In the genomic region with DNA sequence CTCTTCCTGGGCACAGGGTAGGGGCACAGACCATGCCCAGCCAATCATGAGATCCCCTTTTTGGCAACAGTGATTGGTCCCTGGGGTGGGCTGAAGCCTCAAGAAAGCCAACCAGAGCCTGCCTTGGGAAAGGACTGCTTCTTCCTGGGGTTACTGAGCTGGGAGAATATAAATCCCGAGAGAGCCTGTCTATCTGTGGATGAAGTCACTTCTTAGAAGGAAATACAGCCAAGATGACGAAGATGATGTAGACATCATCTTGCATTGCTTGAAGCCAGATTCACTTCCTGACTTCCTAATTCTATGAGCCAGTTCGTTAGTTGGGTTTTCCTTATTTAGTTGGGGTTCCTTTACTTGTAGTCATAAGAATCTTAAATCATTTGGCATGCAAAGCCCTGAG, we compare ENCODE assay signal across 13 cellular contexts. TPM values are rescaled to one million over a fixed set of nuclear protein-coding genes. Genes with fewer than 3 reads are reported as not detected.
A peak's percentile ranks its signal among the peaks of the same experiment; 100 is the strongest.
DNase-seq lines count a peak whose midpoint lies in the region; ATAC-seq lines count a peak whose summit lies in the region.
"Had no signal": no experiment of that assay in that cellular context is flagged by ENCODE, and none has a peak within 500 bp of the region (broad histone marks: within the 10 kb centered on the region; RNA-seq: fewer than 3 reads in every experiment).

No MANE protein-coding gene starts in this region.

- no peak overlapping the region for H3K4me3 Mint-ChIP-seq in activated CD4-positive, alpha-beta memory T cell treated with anti-CD3 and anti-CD28 coated beads, Interleukin-2, amount 10 ng/mL, durations not matched to agents 7 days and 5 days
- no peak overlapping the region for H3K4me3 Mint-ChIP-seq in naive thymus-derived CD4-positive, alpha-beta T cell

- H3K27ac ChIP-seq in subcutaneous abdominal adipose tissue (ENCODE audit: low read depth, low read length), result peak overlapping the region; percentile 55
- H3K27ac ChIP-seq in effector memory CD4-positive, alpha-beta T cell (ENCODE audit: insufficient read depth, low read length, poor library complexity, severe bottlenecking), result no peak overlapping the region
- H3K27ac ChIP-seq in naive thymus-derived CD4-positive, alpha-beta T cell (ENCODE audit: low read depth, low read length), result no peak overlapping the region

- POLR2A ChIA-PET in activated CD4-positive, alpha-beta memory T cell treated with anti-CD3 and anti-CD28 coated beads, Interleukin-2, amount 10 ng/mL, durations not matched to agents 7 days and 5 days (lab: Charles Lee), result no interaction called here
- POLR2A ChIA-PET in naive thymus-derived CD4-positive, alpha-beta T cell (lab: Charles Lee), result no interaction called here

- H3K4me1 Mint-ChIP-seq in activated CD4-positive, alpha-beta memory T cell treated with anti-CD3 and anti-CD28 coated beads, Interleukin-2, amount 10 ng/mL, durations not matched to agents 7 days and 5 days, result peaks cover 4% of the 10 kb centered on the region
- H3K4me1 Mint-ChIP-seq in naive thymus-derived CD4-positive, alpha-beta T cell, result peaks cover 0 to 2% (median 0%) of the 10 kb centered on the region in 7 donors

- H3K9me3 Mint-ChIP-seq in activated CD4-positive, alpha-beta memory T cell treated with anti-CD3 and anti-CD28 coated beads, Interleukin-2, amount 10 ng/mL, durations not matched to agents 7 days and 5 days, result no peaks in the 10 kb centered on the region
- no peaks in the 10 kb centered on the region for H3K9me3 Mint-ChIP-seq in naive thymus-derived CD4-positive, alpha-beta T cell

- H3K36me3 Mint-ChIP-seq in activated CD4-positive, alpha-beta memory T cell treated with anti-CD3 and anti-CD28 coated beads, Interleukin-2, amount 10 ng/mL, durations not matched to agents 7 days and 5 days (ENCODE audit: low read depth), result no peaks in the 10 kb centered on the region
- H3K36me3 Mint-ChIP-seq in naive thymus-derived CD4-positive, alpha-beta T cell, result no peaks in the 10 kb centered on the region

- CTCF ChIA-PET in activated CD4-positive, alpha-beta memory T cell treated with anti-CD3 and anti-CD28 coated beads, Interleukin-2, amount 10 ng/mL, durations not matched to agents 7 days and 5 days (lab: Charles Lee), result no interaction called here
- CTCF ChIA-PET in naive thymus-derived CD4-positive, alpha-beta T cell (lab: Charles Lee), result interaction anchor here (0.6 kb wide), 1 partner anchor 97 kb away, joined by 3 read pairs; no protein-coding TSS in a partner anchor

- H3K27ac Mint-ChIP-seq in activated CD4-positive, alpha-beta memory T cell treated with anti-CD3 and anti-CD28 coated beads, Interleukin-2, amount 10 ng/mL, durations not matched to agents 7 days and 5 days, result no peak overlapping the region
- H3K27ac Mint-ChIP-seq in naive thymus-derived CD4-positive, alpha-beta T cell, result no peak overlapping the region

- H3K9ac ChIP-seq in subcutaneous abdominal adipose tissue (ENCODE audit: low read length in 5 of 5), result peak overlapping the region in 2 of 5 donors; percentile 31 to 38

- H3K27me3 Mint-ChIP-seq in activated CD4-positive, alpha-beta memory T cell treated with anti-CD3 and anti-CD28 coated beads, Interleukin-2, amount 10 ng/mL, durations not matched to agents 7 days and 5 days, result peaks cover 17% of the 10 kb centered on the region
- peaks cover 14 to 31% (median 21%) of the 10 kb centered on the region in 5 donors for H3K27me3 Mint-ChIP-seq in naive thymus-derived CD4-positive, alpha-beta T cell

- H3K27me3 ChIP-seq in subcutaneous abdominal adipose tissue (ENCODE audit: control insufficient read depth in 5 of 5, insufficient read depth in 4 of 5, low read length in 5 of 5), result no peaks in the 10 kb centered on the region
- H3K27me3 ChIP-seq in effector memory CD4-positive, alpha-beta T cell (replicated peaks; ENCODE audit: control insufficient read depth, insufficient read depth, low read length, poor library complexity, severe bottlenecking), result no peaks in the 10 kb centered on the region
- H3K27me3 ChIP-seq in naive thymus-derived CD4-positive, alpha-beta T cell (ENCODE audit: control insufficient read depth in 2 of 2, insufficient read depth in 2 of 2, low read length in 2 of 2), result no peaks in the 10 kb centered on the region

- H3K9me3 ChIP-seq in subcutaneous abdominal adipose tissue (ENCODE audit: control insufficient read depth in 5 of 5, low read length in 5 of 5), result no peaks in the 10 kb centered on the region
- no peaks in the 10 kb centered on the region for H3K9me3 ChIP-seq in effector memory CD4-positive, alpha-beta T cell (ENCODE audit: control insufficient read depth, low read length)
- no peaks in the 10 kb centered on the region for H3K9me3 ChIP-seq in naive thymus-derived CD4-positive, alpha-beta T cell (ENCODE audit: control insufficient read depth in 2 of 3, low read length in 3 of 3)

- DNase-seq in HS-5 (ENCODE audit: low read depth), result peak; percentile 92
- DNase-seq in astrocyte of the hippocampus (ENCODE audit: low read depth, low spot score), result peak; percentile 57
- DNase-seq in Right ventricle myocardium superior, result no peak
- DNase-seq in effector memory CD4-positive, alpha-beta T cell, result no peak
- DNase-seq in activated CD4-positive, alpha-beta memory T cell treated with anti-CD3 and anti-CD28 coated beads, Interleukin-2, amount 10 ng/mL, durations not matched to agents 7 days and 5 days, result no peak
- no peak for DNase-seq in naive thymus-derived CD4-positive, alpha-beta T cell
- DNase-seq: activated CD4-positive, CD25-positive, alpha-beta regulatory T cell; activated gamma-delta T cell; erythroblast; NCI-H1694 treated with DMSO at 0.1 percent for 48 hours had no signal

- ATAC-seq in Right ventricle myocardium superior (ENCODE audit: poor library complexity) (peak; percentile 59), GM21528 (IDR thresholded peaks at IDR 0.05; ENCODE audit: low FRiP score, unreplicated experiment) (no peak)
- no peak for ATAC-seq in naive thymus-derived CD4-positive, alpha-beta T cell

- intact Hi-C loops in Right ventricle myocardium superior (cut with DNase I), result no loop called here
- intact Hi-C loops in naive thymus-derived CD4-positive, alpha-beta T cell (cut with micrococcal nuclease), result no loop called here

- H3K36me3 ChIP-seq in subcutaneous abdominal adipose tissue (ENCODE audit: control insufficient read depth in 5 of 5, insufficient read depth in 5 of 5, low read length in 5 of 5), result no peaks in the 10 kb centered on the region
- H3K36me3 ChIP-seq in effector memory CD4-positive, alpha-beta T cell (ENCODE audit: control insufficient read depth, insufficient read depth, low read length), result no peaks in the 10 kb centered on the region
- H3K36me3 ChIP-seq in naive thymus-derived CD4-positive, alpha-beta T cell (ENCODE audit: control insufficient read depth in 2 of 3, insufficient read depth in 3 of 3, low read length in 3 of 3), result no peaks in the 10 kb centered on the region

- H3K4me1 ChIP-seq in subcutaneous abdominal adipose tissue (ENCODE audit: control insufficient read depth in 5 of 5, insufficient read depth in 5 of 5, low read length in 5 of 5), result peaks cover 13 to 27% (median 23%) of the 10 kb centered on the region in 5 donors
- H3K4me1 ChIP-seq in effector memory CD4-positive, alpha-beta T cell (ENCODE audit: control insufficient read depth, insufficient read depth, low read length, poor library complexity, severe bottlenecking), result no peaks in the 10 kb centered on the region
- no peaks in the 10 kb centered on the region for H3K4me1 ChIP-seq in naive thymus-derived CD4-positive, alpha-beta T cell (ENCODE audit: control insufficient read depth in 2 of 2, insufficient read depth in 2 of 2, low read length in 2 of 2)

- peak overlapping the region in 2 of 5 donors; percentile 22 to 37 for H3K4me3 ChIP-seq in subcutaneous abdominal adipose tissue (ENCODE audit: low read depth in 1 of 5, low read length in 5 of 5)
- H3K4me3 ChIP-seq in effector memory CD4-positive, alpha-beta T cell (ENCODE audit: insufficient read depth, low read depth, low read length, poor library complexity, severe bottlenecking), result no peak overlapping the region
- no peak overlapping the region for H3K4me3 ChIP-seq in naive thymus-derived CD4-positive, alpha-beta T cell (ENCODE audit: low read length)

RNA-seq across cellular contexts. Expression of a gene that starts 50.1 kb away (rescaled TPM):
- total RNA-seq in Right ventricle myocardium superior, result 8.8 TPM
- 10 to 100 TPM; 21.9 to 24.6 TPM for total RNA-seq in activated CD4-positive, alpha-beta memory T cell treated with anti-CD3 and anti-CD28 coated beads, Interleukin-2, amount 10 ng/mL, durations not matched to agents 7 days and 5 days
- 10 to 100 TPM; 21.2 to 43.6 (median 29.5) TPM for total RNA-seq in naive thymus-derived CD4-positive, alpha-beta T cell
- 10 to 100 TPM; 25.9 to 27.3 TPM for polyA plus RNA-seq in naive thymus-derived CD4-positive, alpha-beta T cell

RNA-seq across cellular contexts. Expression of a gene that starts 60.0 kb away (rescaled TPM):
- 3.4 TPM for total RNA-seq in Right ventricle myocardium superior
- total RNA-seq in activated CD4-positive, alpha-beta memory T cell treated with anti-CD3 and anti-CD28 coated beads, Interleukin-2, amount 10 ng/mL, durations not matched to agents 7 days and 5 days, result not detected
- total RNA-seq in naive thymus-derived CD4-positive, alpha-beta T cell, result under 1 TPM in 1 of 5 experiments, not detected in 4; 0.60 TPM
- polyA plus RNA-seq in naive thymus-derived CD4-positive, alpha-beta T cell, result not detected
- total RNA-seq: renal cortical epithelial cell had no signal

Comparison
In these comparisons a context has a peak if more than half of its experiments do, and no peak if none do; other contexts are left out.
1. DNase-seq: peak in HS-5 (single experiment) and astrocyte of the hippocampus (single experiment); none in Right ventricle myocardium superior (single experiment), effector memory CD4-positive, alpha-beta T cell (0 of 3), activated CD4-positive, alpha-beta memory T cell treated with anti-CD3 and anti-CD28 coated beads, Interleukin-2, amount 10 ng/mL, durations not matched to agents 7 days and 5 days (single experiment) and naive thymus-derived CD4-positive, alpha-beta T cell (0 of 9).